ENCODE assay signal across 1 cellular context in the genomic region with DNA sequence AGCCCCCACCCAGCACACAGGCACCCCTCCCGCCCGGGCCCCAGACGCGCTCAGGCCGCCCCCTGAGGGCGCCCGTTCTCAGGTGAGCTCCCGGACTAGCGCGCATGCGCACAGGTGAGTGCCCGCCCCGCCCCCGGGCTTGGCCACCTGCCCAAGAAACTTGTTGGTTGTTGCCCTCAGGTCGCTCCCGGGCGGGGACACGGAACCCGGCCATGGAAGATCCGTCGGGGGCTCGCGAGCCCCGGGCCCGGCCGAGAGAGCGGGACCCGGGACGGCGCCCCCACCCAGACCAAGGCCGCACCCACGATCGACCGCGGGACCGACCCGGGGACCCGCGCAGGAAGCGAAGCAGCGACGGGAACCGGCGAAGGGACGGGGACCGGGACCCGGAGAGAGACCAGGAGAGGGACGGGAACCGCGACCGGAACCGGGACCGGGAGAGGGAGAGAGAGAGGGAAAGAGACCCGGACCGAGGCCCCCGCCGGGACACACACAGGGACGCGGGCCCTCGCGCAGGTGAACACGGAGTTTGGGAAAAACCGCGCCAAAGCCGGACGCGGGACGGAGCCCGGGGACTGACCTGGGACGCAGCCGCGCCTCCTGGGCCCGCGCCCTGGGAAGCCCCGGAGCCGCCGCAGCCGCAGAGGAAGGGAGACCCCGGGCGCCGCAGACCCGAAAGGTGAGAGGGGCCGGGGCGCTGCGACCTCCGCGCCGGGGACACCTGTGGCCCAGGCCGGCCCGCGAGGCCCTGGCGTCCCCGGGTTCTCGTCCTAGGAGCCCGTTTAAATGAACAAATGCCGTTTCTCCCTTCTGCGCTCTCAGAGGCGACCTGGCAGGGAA.
TF ChIP-seq lines count a peak whose summit lies in the region.

A gene with protein sequence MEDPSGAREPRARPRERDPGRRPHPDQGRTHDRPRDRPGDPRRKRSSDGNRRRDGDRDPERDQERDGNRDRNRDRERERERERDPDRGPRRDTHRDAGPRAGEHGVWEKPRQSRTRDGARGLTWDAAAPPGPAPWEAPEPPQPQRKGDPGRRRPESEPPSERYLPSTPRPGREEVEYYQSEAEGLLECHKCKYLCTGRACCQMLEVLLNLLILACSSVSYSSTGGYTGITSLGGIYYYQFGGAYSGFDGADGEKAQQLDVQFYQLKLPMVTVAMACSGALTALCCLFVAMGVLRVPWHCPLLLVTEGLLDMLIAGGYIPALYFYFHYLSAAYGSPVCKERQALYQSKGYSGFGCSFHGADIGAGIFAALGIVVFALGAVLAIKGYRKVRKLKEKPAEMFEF (plus strand): TSS at position 167 of the 840 bp plus-strand sequence. CDS start 46 bp downstream, at position 213.

TF ChIP-seq in HepG2, 621 proteins besides CTCF, POLR2A, EP300 and RAD21 (continued from another document and continues in another):
- TF ChIP-seq, protein P1, sequence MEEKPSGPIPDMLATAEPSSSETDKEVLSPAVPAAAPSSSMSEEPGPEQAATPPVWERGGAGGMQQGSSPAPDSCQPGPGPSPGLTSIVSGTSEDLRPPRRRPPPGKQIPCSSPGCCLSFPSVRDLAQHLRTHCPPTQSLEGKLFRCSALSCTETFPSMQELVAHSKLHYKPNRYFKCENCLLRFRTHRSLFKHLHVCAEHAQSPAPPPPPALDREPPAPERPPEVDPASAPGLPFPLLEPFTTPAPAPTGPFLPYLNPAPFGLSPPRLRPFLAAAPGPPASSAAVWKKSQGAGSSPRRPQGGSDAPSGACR (CRISPR knock-in tag; IDR thresholded peaks at IDR 0.05): no peak
- TF ChIP-seq ELF4 (CRISPR knock-in tag; IDR thresholded peaks at IDR 0.05; ENCODE audit: borderline replicate concordance) (no peak), GPN1 (CRISPR knock-in tag; IDR thresholded peaks at IDR 0.05; ENCODE audit: borderline replicate concordance) (no peak), ZSCAN21 (CRISPR knock-in tag; IDR thresholded peaks at IDR 0.05; ENCODE audit: borderline replicate concordance) (peak; percentile 82), REPIN1 (CRISPR knock-in tag; IDR thresholded peaks at IDR 0.05; ENCODE audit: borderline replicate concordance, low read depth) (no peak), ARNT (IDR thresholded peaks at IDR 0.05) (no peak), NFE2L2 (IDR thresholded peaks at IDR 0.05; ENCODE audit: low read length) (no peak), AHR (CRISPR knock-in tag; IDR thresholded peaks at IDR 0.05) (peak; percentile 35; the same call in 1 of the 2 replicates), REXO4 (CRISPR knock-in tag; IDR thresholded peaks at IDR 0.05; ENCODE audit: borderline replicate concordance) (no peak), ZNF296 (CRISPR knock-in tag; conservative IDR thresholded peaks at IDR 0.05) (no peak), ZNF251 (CRISPR knock-in tag; IDR thresholded peaks at IDR 0.05) (no peak), ZSCAN30 (CRISPR knock-in tag; IDR thresholded peaks at IDR 0.05) (no peak), RAD51 (IDR thresholded peaks at IDR 0.05; ENCODE audit: borderline replicate concordance) (no peak), ZNF33A (CRISPR knock-in tag; IDR thresholded peaks at IDR 0.05; ENCODE audit: borderline replicate concordance) (no peak), ATM (IDR thresholded peaks at IDR 0.05; ENCODE audit: borderline replicate concordance) (no peak), ZNF768 (CRISPR knock-in tag; IDR thresholded peaks at IDR 0.05) (peak; percentile 66; the same call in 1 of the 2 replicates), IRF2 (CRISPR knock-in tag; IDR thresholded peaks at IDR 0.05) (0 out of 2 replicates have a peak, but pooled peaks have one; percentile 27), ZNF558 (CRISPR knock-in tag; IDR thresholded peaks at IDR 0.05; ENCODE audit: borderline replicate concordance) (no peak; the same call in 1 of the 2 replicates), SMARCE1 (IDR thresholded peaks at IDR 0.05; ENCODE audit: borderline replicate concordance) (no peak), ZNF850 (CRISPR knock-in tag; conservative IDR thresholded peaks at IDR 0.05) (peak; percentile 8; the same call in 1 of the 2 replicates), BRCA1 (CRISPR knock-in tag; IDR thresholded peaks at IDR 0.05) (no peak), KLF16 (CRISPR knock-in tag; IDR thresholded peaks at IDR 0.05) (no peak), ZNF317 (CRISPR knock-in tag; IDR thresholded peaks at IDR 0.05) (no peak), ZNF572 (CRISPR knock-in tag; IDR thresholded peaks at IDR 0.05) (peak; percentile 84), ZNF263 (CRISPR knock-in tag; IDR thresholded peaks at IDR 0.05) (peak; percentile 63), SP2 (CRISPR knock-in tag; IDR thresholded peaks at IDR 0.05) (no peak), FOXK1 (CRISPR knock-in tag; IDR thresholded peaks at IDR 0.05; ENCODE audit: borderline replicate concordance, low read depth) (no peak), ZNF619 (CRISPR knock-in tag; IDR thresholded peaks at IDR 0.05) (no peak), SNRNP70 (IDR thresholded peaks at IDR 0.05; ENCODE audit: low read depth, low read length) (no peak), MYNN (CRISPR knock-in tag; IDR thresholded peaks at IDR 0.05; ENCODE audit: low read depth) (no peak), GTF3A (CRISPR knock-in tag; conservative IDR thresholded peaks at IDR 0.05) (no peak), ZNF17 (CRISPR knock-in tag; IDR thresholded peaks at IDR 0.05) (no peak), ZKSCAN8 (CRISPR knock-in tag; IDR thresholded peaks at IDR 0.05; ENCODE audit: borderline replicate concordance) (no peak), U2AF1 (optimal IDR thresholded peaks at IDR 0.05; ENCODE audit: low read depth, low read length) (no peak), ZNF761 (CRISPR knock-in tag; conservative IDR thresholded peaks at IDR 0.05) (peak; percentile 53; the same call in 1 of the 2 replicates), RBFOX2 (IDR thresholded peaks at IDR 0.05; ENCODE audit: low read depth, low read length) (peak; percentile 79), TGIF2 (CRISPR knock-in tag; IDR thresholded peaks at IDR 0.05) (no peak), ZNF282 (IDR thresholded peaks at IDR 0.05; ENCODE audit: partially characterized antibody) (no peak), RFXANK (CRISPR knock-in tag; IDR thresholded peaks at IDR 0.05) (no peak), PAX8 (CRISPR knock-in tag; IDR thresholded peaks at IDR 0.05; ENCODE audit: borderline replicate concordance) (no peak; the same call in 1 of the 2 replicates), ZNF569 (CRISPR knock-in tag; IDR thresholded peaks at IDR 0.05; ENCODE audit: borderline replicate concordance) (no peak), ZNF337 (CRISPR knock-in tag; IDR thresholded peaks at IDR 0.05; ENCODE audit: borderline replicate concordance, low read depth) (no peak), RXRA (CRISPR knock-in tag; IDR thresholded peaks at IDR 0.05) (no peak), ZEB1 (IDR thresholded peaks at IDR 0.05; ENCODE audit: insufficient replicate concordance, low read depth) (peak; percentile 100), NONO (IDR thresholded peaks at IDR 0.05) (no peak), NONO (CRISPR knock-in tag; conservative IDR thresholded peaks at IDR 0.05) (no peak; the same call in 1 of the 2 replicates), ZZZ3 (CRISPR knock-in tag; IDR thresholded peaks at IDR 0.05; ENCODE audit: borderline replicate concordance) (no peak), GLI4 (CRISPR knock-in tag; IDR thresholded peaks at IDR 0.05; ENCODE audit: borderline replicate concordance) (peak; percentile 91)
- TF ChIP-seq, protein P2, sequence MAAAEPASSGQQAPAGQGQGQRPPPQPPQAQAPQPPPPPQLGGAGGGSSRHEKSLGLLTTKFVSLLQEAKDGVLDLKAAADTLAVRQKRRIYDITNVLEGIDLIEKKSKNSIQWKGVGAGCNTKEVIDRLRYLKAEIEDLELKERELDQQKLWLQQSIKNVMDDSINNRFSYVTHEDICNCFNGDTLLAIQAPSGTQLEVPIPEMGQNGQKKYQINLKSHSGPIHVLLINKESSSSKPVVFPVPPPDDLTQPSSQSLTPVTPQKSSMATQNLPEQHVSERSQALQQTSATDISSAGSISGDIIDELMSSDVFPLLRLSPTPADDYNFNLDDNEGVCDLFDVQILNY (CRISPR knock-in tag; conservative IDR thresholded peaks at IDR 0.05): no peak
- TF ChIP-seq, protein P3, sequence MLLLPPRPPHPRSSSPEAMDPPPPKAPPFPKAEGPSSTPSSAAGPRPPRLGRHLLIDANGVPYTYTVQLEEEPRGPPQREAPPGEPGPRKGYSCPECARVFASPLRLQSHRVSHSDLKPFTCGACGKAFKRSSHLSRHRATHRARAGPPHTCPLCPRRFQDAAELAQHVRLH (CRISPR knock-in tag; IDR thresholded peaks at IDR 0.05; ENCODE audit: borderline replicate concordance, low read depth): no peak
- TF ChIP-seq, protein P4, sequence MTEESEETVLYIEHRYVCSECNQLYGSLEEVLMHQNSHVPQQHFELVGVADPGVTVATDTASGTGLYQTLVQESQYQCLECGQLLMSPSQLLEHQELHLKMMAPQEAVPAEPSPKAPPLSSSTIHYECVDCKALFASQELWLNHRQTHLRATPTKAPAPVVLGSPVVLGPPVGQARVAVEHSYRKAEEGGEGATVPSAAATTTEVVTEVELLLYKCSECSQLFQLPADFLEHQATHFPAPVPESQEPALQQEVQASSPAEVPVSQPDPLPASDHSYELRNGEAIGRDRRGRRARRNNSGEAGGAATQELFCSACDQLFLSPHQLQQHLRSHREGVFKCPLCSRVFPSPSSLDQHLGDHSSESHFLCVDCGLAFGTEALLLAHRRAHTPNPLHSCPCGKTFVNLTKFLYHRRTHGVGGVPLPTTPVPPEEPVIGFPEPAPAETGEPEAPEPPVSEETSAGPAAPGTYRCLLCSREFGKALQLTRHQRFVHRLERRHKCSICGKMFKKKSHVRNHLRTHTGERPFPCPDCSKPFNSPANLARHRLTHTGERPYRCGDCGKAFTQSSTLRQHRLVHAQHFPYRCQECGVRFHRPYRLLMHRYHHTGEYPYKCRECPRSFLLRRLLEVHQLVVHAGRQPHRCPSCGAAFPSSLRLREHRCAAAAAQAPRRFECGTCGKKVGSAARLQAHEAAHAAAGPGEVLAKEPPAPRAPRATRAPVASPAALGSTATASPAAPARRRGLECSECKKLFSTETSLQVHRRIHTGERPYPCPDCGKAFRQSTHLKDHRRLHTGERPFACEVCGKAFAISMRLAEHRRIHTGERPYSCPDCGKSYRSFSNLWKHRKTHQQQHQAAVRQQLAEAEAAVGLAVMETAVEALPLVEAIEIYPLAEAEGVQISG (CRISPR knock-in tag; IDR thresholded peaks at IDR 0.05): no peak
- TF ChIP-seq, protein P5, sequence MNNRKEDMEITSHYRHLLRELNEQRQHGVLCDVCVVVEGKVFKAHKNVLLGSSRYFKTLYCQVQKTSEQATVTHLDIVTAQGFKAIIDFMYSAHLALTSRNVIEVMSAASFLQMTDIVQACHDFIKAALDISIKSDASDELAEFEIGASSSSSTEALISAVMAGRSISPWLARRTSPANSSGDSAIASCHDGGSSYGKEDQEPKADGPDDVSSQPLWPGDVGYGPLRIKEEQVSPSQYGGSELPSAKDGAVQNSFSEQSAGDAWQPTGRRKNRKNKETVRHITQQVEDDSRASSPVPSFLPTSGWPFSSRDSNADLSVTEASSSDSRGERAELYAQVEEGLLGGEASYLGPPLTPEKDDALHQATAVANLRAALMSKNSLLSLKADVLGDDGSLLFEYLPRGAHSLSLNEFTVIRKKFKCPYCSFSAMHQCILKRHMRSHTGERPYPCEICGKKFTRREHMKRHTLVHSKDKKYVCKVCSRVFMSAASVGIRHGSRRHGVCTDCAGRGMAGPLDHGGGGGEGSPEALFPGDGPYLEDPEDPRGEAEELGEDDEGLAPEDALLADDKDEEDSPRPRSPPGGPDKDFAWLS (CRISPR knock-in tag; IDR thresholded peaks at IDR 0.05; ENCODE audit: borderline replicate concordance): no peak
- TF ChIP-seq, protein P6, sequence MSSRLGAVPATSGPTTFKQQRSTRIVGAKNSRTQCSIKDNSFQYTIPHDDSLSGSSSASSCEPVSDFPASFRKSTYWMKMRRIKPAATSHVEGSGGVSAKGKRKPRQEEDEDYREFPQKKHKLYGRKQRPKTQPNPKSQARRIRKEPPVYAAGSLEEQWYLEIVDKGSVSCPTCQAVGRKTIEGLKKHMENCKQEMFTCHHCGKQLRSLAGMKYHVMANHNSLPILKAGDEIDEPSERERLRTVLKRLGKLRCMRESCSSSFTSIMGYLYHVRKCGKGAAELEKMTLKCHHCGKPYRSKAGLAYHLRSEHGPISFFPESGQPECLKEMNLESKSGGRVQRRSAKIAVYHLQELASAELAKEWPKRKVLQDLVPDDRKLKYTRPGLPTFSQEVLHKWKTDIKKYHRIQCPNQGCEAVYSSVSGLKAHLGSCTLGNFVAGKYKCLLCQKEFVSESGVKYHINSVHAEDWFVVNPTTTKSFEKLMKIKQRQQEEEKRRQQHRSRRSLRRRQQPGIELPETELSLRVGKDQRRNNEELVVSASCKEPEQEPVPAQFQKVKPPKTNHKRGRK (CRISPR knock-in tag; IDR thresholded peaks at IDR 0.05): no peak
- TF ChIP-seq, protein P7, sequence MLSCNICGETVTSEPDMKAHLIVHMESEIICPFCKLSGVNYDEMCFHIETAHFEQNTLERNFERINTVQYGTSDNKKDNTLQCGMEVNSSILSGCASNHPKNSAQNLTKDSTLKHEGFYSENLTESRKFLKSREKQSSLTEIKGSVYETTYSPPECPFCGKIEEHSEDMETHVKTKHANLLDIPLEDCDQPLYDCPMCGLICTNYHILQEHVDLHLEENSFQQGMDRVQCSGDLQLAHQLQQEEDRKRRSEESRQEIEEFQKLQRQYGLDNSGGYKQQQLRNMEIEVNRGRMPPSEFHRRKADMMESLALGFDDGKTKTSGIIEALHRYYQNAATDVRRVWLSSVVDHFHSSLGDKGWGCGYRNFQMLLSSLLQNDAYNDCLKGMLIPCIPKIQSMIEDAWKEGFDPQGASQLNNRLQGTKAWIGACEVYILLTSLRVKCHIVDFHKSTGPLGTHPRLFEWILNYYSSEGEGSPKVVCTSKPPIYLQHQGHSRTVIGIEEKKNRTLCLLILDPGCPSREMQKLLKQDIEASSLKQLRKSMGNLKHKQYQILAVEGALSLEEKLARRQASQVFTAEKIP (CRISPR knock-in tag; IDR thresholded peaks at IDR 0.05; ENCODE audit: borderline replicate concordance): no peak
- TF ChIP-seq, protein P8, sequence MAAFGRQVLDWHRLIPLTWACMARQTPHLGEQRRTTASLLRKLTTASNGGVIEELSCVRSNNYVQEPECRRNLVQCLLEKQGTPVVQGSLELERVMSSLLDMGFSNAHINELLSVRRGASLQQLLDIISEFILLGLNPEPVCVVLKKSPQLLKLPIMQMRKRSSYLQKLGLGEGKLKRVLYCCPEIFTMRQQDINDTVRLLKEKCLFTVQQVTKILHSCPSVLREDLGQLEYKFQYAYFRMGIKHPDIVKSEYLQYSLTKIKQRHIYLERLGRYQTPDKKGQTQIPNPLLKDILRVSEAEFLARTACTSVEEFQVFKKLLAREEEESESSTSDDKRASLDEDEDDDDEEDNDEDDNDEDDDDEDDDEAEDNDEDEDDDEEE (CRISPR knock-in tag; IDR thresholded peaks at IDR 0.05): no peak; the same call in 1 of the 2 replicates
- TF ChIP-seq, protein P9, sequence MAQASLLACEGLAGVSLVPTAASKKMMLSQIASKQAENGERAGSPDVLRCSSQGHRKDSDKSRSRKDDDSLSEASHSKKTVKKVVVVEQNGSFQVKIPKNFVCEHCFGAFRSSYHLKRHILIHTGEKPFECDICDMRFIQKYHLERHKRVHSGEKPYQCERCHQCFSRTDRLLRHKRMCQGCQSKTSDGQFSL (CRISPR knock-in tag; IDR thresholded peaks at IDR 0.05): no peak
